ENCODE assay signal across 9 cellular contexts in genomic region chr2:238264072-238264460, GRCh38. TPM values are rescaled to one million over a fixed set of nuclear protein-coding genes. Genes with fewer than 3 reads are reported as not detected.
DNase-seq lines count a peak whose midpoint lies in the region; ATAC-seq and TF ChIP-seq lines count a peak whose summit lies in the region.
"Had no signal": no experiment of that assay in that cellular context is flagged by ENCODE, and none has a peak within 500 bp of the region (broad histone marks: within the 10 kb centered on the region; RNA-seq: fewer than 3 reads in every experiment).

No MANE protein-coding gene starts in this region.

- H3K9ac ChIP-seq in BLaER1, result peak overlapping the region; percentile 39

- H3K36me3 ChIP-seq in BLaER1 (peaks cover 77% of the 10 kb centered on the region), left lung (peaks cover 0 to 61% of the 10 kb centered on the region in 2 donors), spleen (peaks cover 0 to 88% (median 38%) of the 10 kb centered on the region in 6 donors)

- H3K4me3 ChIP-seq in BLaER1, result peak overlapping the region; percentile 10; the same call in 1 of the 2 replicates
- no peak overlapping the region for H3K4me3 ChIP-seq in left lung
- no peak overlapping the region for H3K4me3 ChIP-seq in spleen
- no peak overlapping the region for H3K4me3 ChIP-seq in lower leg skin (ENCODE audit: low read depth, poor library complexity, severe bottlenecking)
- H3K4me3 ChIP-seq: lung had no signal

- H3K9me3 ChIP-seq in BLaER1 (no peaks in the 10 kb centered on the region), left lung (no peaks in the 10 kb centered on the region), spleen (no peaks in the 10 kb centered on the region)

- no peak for ATAC-seq in left lung

- H3K27ac ChIP-seq in BLaER1, result peak overlapping the region; percentile 65
- H3K27ac ChIP-seq in cingulate gyrus (ENCODE audit: low read depth, low read length), result peak overlapping the region; percentile 19
- peak overlapping the region; percentile 48 to 67 for H3K27ac ChIP-seq in left lung
- H3K27ac ChIP-seq in spleen, result peak overlapping the region in 7 of 8 donors; percentile 11 to 71 (median 62)

- H3K27me3 ChIP-seq in BLaER1 (no peaks in the 10 kb centered on the region), left lung (no peaks in the 10 kb centered on the region), spleen (replicated peaks in 1 of 7) (no peaks in the 10 kb centered on the region)

- in situ Hi-C loops in KBM-7 (cut with MboI; ENCODE audit: low pct_unique_long_range_greater_than_20kb, low sequenced_read_pairs), result no loop called here

- peak in 1 of 2 donors; percentile 51 for DNase-seq in left lung
- DNase-seq in spleen, result peak; percentile 74
- DNase-seq in NCI-H82 (lab: John Stamatoyannopoulos, UW), result no peak
- DNase-seq in SK-N-DZ (ENCODE audit: low spot score), result no peak
- no peak for DNase-seq in lower leg skin (ENCODE audit: low spot score in 2 of 2)
- no peak for DNase-seq in KBM-7

- WGBS in spleen, 5 donors, result 47 to 84% (median 83%) methylated on average over 4 of the region's 4 CpGs
- 56 to 82% methylated on average over 4 of the region's 4 CpGs for WGBS in lower leg skin, 2 donors

- no peak for TF ChIP-seq POLR2A in spleen (IDR thresholded peaks at IDR 0.05)
- no peak for TF ChIP-seq POLR2A in lower leg skin (IDR thresholded peaks at IDR 0.05)

- H3K4me2 ChIP-seq in BLaER1, result peak overlapping the region; percentile 68

- H3K4me1 ChIP-seq in BLaER1, result peaks cover 58% of the 10 kb centered on the region
- H3K4me1 ChIP-seq in left lung, result peaks cover 14 to 29% of the 10 kb centered on the region in 2 donors
- peaks cover 8 to 48% (median 28%) of the 10 kb centered on the region in 6 donors for H3K4me1 ChIP-seq in spleen

- TF ChIP-seq CTCF in left lung (IDR thresholded peaks at IDR 0.05), result no peak
- no peak for TF ChIP-seq CTCF in spleen (IDR thresholded peaks at IDR 0.05 in 8 of 11, conservative IDR thresholded peaks at IDR 0.05 in 3 of 11)
- TF ChIP-seq CTCF in lower leg skin (IDR thresholded peaks at IDR 0.05), result no peak

- H4K20me1 ChIP-seq in BLaER1, result peaks cover 14% of the 10 kb centered on the region; the same call in 1 of the 2 replicates

- intact Hi-C loops in left lung (cut with DNase I), result loop anchor here in 1 of 2 donors (10.0 kb wide), 1 partner anchor 409 kb away; the partner anchor contains the start of gene RAMP1
- intact Hi-C loops in spleen (cut with DNase I; ENCODE audit: low total_unique reads), result loop anchor here (2.0 kb wide), 1 partner anchor 405 kb away; the partner anchor contains the start of gene RAMP1
- intact Hi-C loops in lower leg skin (cut with DNase I; ENCODE audit: low total_unique reads), result loop anchor here (10.0 kb wide), 1 partner anchor 399 kb away; no protein-coding TSS in a partner anchor

RNA-seq across cellular contexts. Expression of gene HES6, which starts 24.2 kb away (rescaled TPM):
- total RNA-seq in left lung, result 1 to 10 TPM; 7.6 to 8.8 TPM
- total RNA-seq in spleen, result 10 to 100 TPM in 3 of 7 donors, 1 to 10 TPM in 4; 3.9 to 22.7 (median 8.1) TPM
- 10 to 100 TPM in 1 of 3 donors, 1 to 10 TPM in 2; 6.2 to 14.2 (median 8.6) TPM for polyA plus RNA-seq in spleen
- 218 and 334 TPM in 2 replicates for polyA plus RNA-seq in SK-N-DZ (2014; cell fraction: cytosol; rRNA removed)
- 858 and 888 TPM in 2 replicates for polyA plus RNA-seq in SK-N-DZ (2014; cell fraction: nucleus; rRNA removed)
- 1 to 10 TPM; 1.3 to 5.8 (median 3.1) TPM for total RNA-seq in lower leg skin

RNA-seq across cellular contexts. Expression of gene PER2, which starts 24.3 kb away (rescaled TPM):
- total RNA-seq in left lung (10 to 100 TPM in 1 of 2 donors, 1 to 10 TPM in 1; 7.7 to 14.2 TPM), spleen (10 to 100 TPM in 6 of 7 donors, 1 to 10 TPM in 1; 9.7 to 16.2 (median 14.8) TPM), lower leg skin (10 to 100 TPM; 15.9 to 82.3 (median 18.1) TPM)
- 1 to 10 TPM; 2.0 to 3.7 (median 2.6) TPM for polyA plus RNA-seq in spleen
- polyA plus RNA-seq in SK-N-DZ (2014; cell fraction: cytosol; rRNA removed), result 0.90 and 1.0 TPM in 2 replicates
- polyA plus RNA-seq in SK-N-DZ (2014; cell fraction: nucleus; rRNA removed), result 0.71 and 3.6 TPM in 2 replicates

RNA-seq across cellular contexts. Expression of gene TRAF3IP1, which starts 56.3 kb away (rescaled TPM):
- total RNA-seq in left lung (10 to 100 TPM; 11.6 to 21.2 TPM), spleen (10 to 100 TPM in 4 of 7 donors, 1 to 10 TPM in 3; 7.8 to 19.2 (median 10.8) TPM), lower leg skin (1 to 10 TPM; 4.3 to 8.7 (median 8.2) TPM)
- polyA plus RNA-seq in spleen, result 1 to 10 TPM; 2.6 to 3.7 (median 3.2) TPM
- 5.2 and 6.8 TPM in 2 replicates for polyA plus RNA-seq in SK-N-DZ (2014; cell fraction: cytosol; rRNA removed)
- 1.8 and 2.7 TPM in 2 replicates for polyA plus RNA-seq in SK-N-DZ (2014; cell fraction: nucleus; rRNA removed)
